23 cellular contexts compared by ENCODE assay signal in genomic region chr7:121080257-121080912, GRCh38.
"Had no signal": no experiment of that assay in that cellular context is flagged by ENCODE, and none has a peak within 500 bp of the region (broad histone marks: within the 10 kb centered on the region; RNA-seq: fewer than 3 reads in every experiment).

No MANE protein-coding gene starts in this region.

- DNase-seq: activated CD4-positive, alpha-beta T cell treated with anti-CD3 and anti-CD28 coated beads, Interleukin-2, amount 10 ng/mL, durations not matched to agents 24 days and 14 days; activated CD4-positive, alpha-beta T cell treated with anti-CD3 and anti-CD28 coated beads, Interleukin-2, amount 50 U/mL, for 4 hours; activated CD8-positive, alpha-beta T cell treated with anti-CD3 and anti-CD28 coated beads for 36 hours; activated effector memory CD4-positive, alpha-beta T cell treated with anti-CD3 and anti-CD28 coated beads, Interleukin-2, amount 50 U/mL, for 16 hours; activated naive CD4-positive, alpha-beta T cell; activated naive CD4-positive, alpha-beta T cell treated with anti-CD3 and anti-CD28 coated beads, Interleukin-2, amount 50 U/mL, for 16 hours; activated naive CD8-positive, alpha-beta T cell treated with anti-CD3 and anti-CD28 coated beads, Interleukin-2, amount 10 ng/mL, durations not matched to agents 7 days and 5 days; activated T-cell treated with anti-CD3 and anti-CD28 coated beads, Interleukin-2, amount 50 U/mL, for 1 hour; activated T-cell treated with anti-CD3 and anti-CD28 coated beads, Interleukin-2, amount 50 U/mL, for 72 hours; adrenal gland; body of pancreas; MG63; MV-4-11; NCI-H1092; NCI-H1436 treated with DMSO at 0.1 percent for 48 hours; NCI-H1694 treated with DMSO at 0.1 percent for 48 hours; NCI-H524 treated with DMSO at 0.1 percent for 48 hours; PC-3; Peyer's patch; RPMI8226; T-helper 1 cell; T-helper 2 cell; T-helper 9 cell had no signal

- H3K9me3 ChIP-seq: adrenal gland, body of pancreas, MG63, Peyer's patch had no signal

- H3K4me1 ChIP-seq: body of pancreas, Peyer's patch had no signal

- H3K27me3 ChIP-seq: adrenal gland, body of pancreas, MG63, Peyer's patch had no signal

- H3K27ac ChIP-seq: adrenal gland, body of pancreas, Peyer's patch had no signal

- H3K36me3 ChIP-seq: adrenal gland, MG63, Peyer's patch had no signal

- H3K4me3 ChIP-seq: adrenal gland, body of pancreas, MG63, Peyer's patch had no signal
